ENCODE assay signal across 22 cellular contexts in the genomic region with DNA sequence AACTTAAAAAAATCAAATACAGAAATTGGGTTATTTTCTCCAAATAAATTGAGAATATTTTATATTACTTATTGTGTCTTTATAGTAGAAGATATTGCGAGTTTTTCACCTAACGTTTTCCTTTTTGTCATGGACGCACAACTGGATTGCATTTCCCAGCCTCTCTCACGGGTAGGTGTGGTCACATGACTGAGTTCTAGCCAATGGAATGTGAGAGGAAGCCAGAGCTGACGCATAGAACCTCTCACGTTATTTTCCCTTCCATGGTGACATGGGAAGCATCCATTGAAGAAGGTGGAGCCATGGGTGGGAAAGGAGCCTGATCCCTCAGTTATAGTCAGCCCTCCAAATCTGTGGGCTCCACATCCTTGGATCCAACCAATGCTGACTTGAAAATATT.
"Had no signal": no experiment of that assay in that cellular context is flagged by ENCODE, and none has a peak within 500 bp of the region (broad histone marks: within the 10 kb centered on the region; RNA-seq: fewer than 3 reads in every experiment).

No MANE protein-coding gene starts in this region.

- H3K27ac Mint-ChIP-seq: activated naive CD4-positive, alpha-beta T cell treated with anti-CD3 and anti-CD28 coated beads, Interleukin-2, amount 10 ng/mL, durations not matched to agents 7 days and 5 days; endodermal cell; mesothelial cell of epicardium; naive thymus-derived CD8-positive, alpha-beta T cell; neural progenitor cell; type B pancreatic cell had no signal

- H3K4me3 ChIP-seq: colonic mucosa, gastrocnemius medialis, left ventricle myocardium inferior, neural progenitor cell, thoracic aorta had no signal

- H3K4me1 ChIP-seq: colonic mucosa, gastrocnemius medialis, left ventricle myocardium inferior, neural progenitor cell had no signal

- DNase-seq: activated CD4-positive, alpha-beta T cell treated with anti-CD3 and anti-CD28 coated beads, Interleukin-2, amount 50 U/mL, for 48 hours; activated effector memory CD4-positive, alpha-beta T cell treated with anti-CD3 and anti-CD28 coated beads, Interleukin-2, amount 50 U/mL, for 16 hours; activated naive CD4-positive, alpha-beta T cell treated with anti-CD3 and anti-CD28 coated beads, Interleukin-2, amount 10 ng/mL, durations not matched to agents 7 days and 5 days; amygdala; colonic mucosa; endodermal cell; esophagus squamous epithelium; gastrocnemius medialis; hippocampal formation; left ventricle myocardium inferior; mammary epithelial cell; naive thymus-derived CD8-positive, alpha-beta T cell; retina; stimulated activated CD4-positive, alpha-beta T cell treated with anti-CD3 and anti-CD28 coated beads, Interleukin-2, amount 100 ng/mL, for 48 hours; stimulated activated CD8-positive, alpha-beta memory T cell treated with anti-CD3 and anti-CD28 coated beads, Interleukin-4, amount 100 ng/mL, for 48 hours; stimulated activated naive CD4-positive, alpha-beta T cell had no signal

- H3K9me3 ChIP-seq: colonic mucosa, gastrocnemius medialis, thoracic aorta had no signal

- H3K4me3 Mint-ChIP-seq: activated naive CD4-positive, alpha-beta T cell treated with anti-CD3 and anti-CD28 coated beads, Interleukin-2, amount 10 ng/mL, durations not matched to agents 7 days and 5 days; endodermal cell; mesothelial cell of epicardium; neural progenitor cell; type B pancreatic cell had no signal

- H3K36me3 Mint-ChIP-seq: activated naive CD4-positive, alpha-beta T cell treated with anti-CD3 and anti-CD28 coated beads, Interleukin-2, amount 10 ng/mL, durations not matched to agents 7 days and 5 days; neural progenitor cell; type B pancreatic cell had no signal

- H3K27me3 Mint-ChIP-seq: activated naive CD4-positive, alpha-beta T cell treated with anti-CD3 and anti-CD28 coated beads, Interleukin-2, amount 10 ng/mL, durations not matched to agents 7 days and 5 days had no signal

- H3K27me3 ChIP-seq: colonic mucosa, gastrocnemius medialis, neural progenitor cell had no signal

- H3K27ac ChIP-seq: colonic mucosa, esophagus squamous epithelium, gastrocnemius medialis, left ventricle myocardium inferior, neural progenitor cell, thoracic aorta had no signal

- H3K4me1 Mint-ChIP-seq: mesothelial cell of epicardium had no signal

- H3K36me3 ChIP-seq: colonic mucosa, esophagus squamous epithelium, gastrocnemius medialis, left ventricle myocardium inferior, neural progenitor cell, thoracic aorta had no signal

- FAIRE-seq: bronchial epithelial cell, TTC549 had no signal

- H3K9me3 Mint-ChIP-seq: activated naive CD4-positive, alpha-beta T cell treated with anti-CD3 and anti-CD28 coated beads, Interleukin-2, amount 10 ng/mL, durations not matched to agents 7 days and 5 days had no signal
